Comparison of ENCODE assay signal across 8 cellular contexts in genomic region chr6:44172759-44173500, GRCh38. TPM values are rescaled to one million over a fixed set of nuclear protein-coding genes. Genes with fewer than 3 reads are reported as not detected.
DNase-seq lines count a peak whose midpoint lies in the region; ATAC-seq and TF ChIP-seq lines count a peak whose summit lies in the region.

No MANE protein-coding gene starts in this region.

- H3K27ac ChIP-seq in left lung: no peak overlapping the region

- no peak overlapping the region for H3K4me3 Mint-ChIP-seq in central memory CD8-positive, alpha-beta T cell

- peaks cover 0 to 13% of the 10 kb centered on the region in 2 donors for H3K4me1 ChIP-seq in left lung

- H3K4me3 ChIP-seq in left lung: no peak overlapping the region

- H3K9me3 ChIP-seq in left lung: no peaks in the 10 kb centered on the region

- peak; percentile 82 to 88 for TF ChIP-seq CTCF in left lung (IDR thresholded peaks at IDR 0.05)

- H3K4me1 Mint-ChIP-seq in central memory CD8-positive, alpha-beta T cell: peaks cover 17% of the 10 kb centered on the region

- no peaks in the 10 kb centered on the region for H3K36me3 ChIP-seq in left lung

- H3K27me3 ChIP-seq in left lung: no peaks in the 10 kb centered on the region

- H3K27me3 Mint-ChIP-seq in central memory CD8-positive, alpha-beta T cell: peaks cover 44% of the 10 kb centered on the region

- intact Hi-C loops in left lung (cut with DNase I): loop anchor here in 1 of 2 donors (5.0 kb wide), 1 partner anchor 64 kb away; no protein-coding TSS in a partner anchor

- H3K36me3 Mint-ChIP-seq in central memory CD8-positive, alpha-beta T cell (ENCODE audit: insufficient read depth): peaks cover 1% of the 10 kb centered on the region

- no peak overlapping the region for H3K27ac Mint-ChIP-seq in central memory CD8-positive, alpha-beta T cell (ENCODE audit: low read depth)

- peak; percentile 57 for ATAC-seq in HG03039 (IDR thresholded peaks at IDR 0.05; ENCODE audit: unreplicated experiment)
- ATAC-seq in activated CD4-positive, CD25-positive, alpha-beta regulatory T cell treated with anti-CD3 and anti-CD28 coated beads, Interleukin-2, amount 50 U/mL, for 24 hours: peak; percentile 72 to 76
- peak; percentile 70 for ATAC-seq in central memory CD8-positive, alpha-beta T cell (replicated peaks; ENCODE audit: extremely low read depth, poor library complexity, severe bottlenecking)
- ATAC-seq in left lung: peak; percentile 98

- DNase-seq in NCI-H524 (lab: John Stamatoyannopoulos, UW) (peak; percentile 32 to 78), NCI-H524 treated with DMSO at 0.1 percent for 48 hours (lab: John Stamatoyannopoulos, UW) (no peak), NCI-H226 (peak; percentile 72), left lung (peak; percentile 87 to 90)
- DNase-seq in central memory CD8-positive, alpha-beta T cell (ENCODE audit: low spot score in 2 of 2): peak; percentile 50 to 71
- peak; percentile 61 to 74 for DNase-seq in stimulated activated CD4-positive, alpha-beta T cell treated with anti-CD3 and anti-CD28 coated beads, Interleukin-4, amount 100 ng/mL, for 4 hours

- H3K9me3 Mint-ChIP-seq in central memory CD8-positive, alpha-beta T cell: no peaks in the 10 kb centered on the region

RNA-seq across cellular contexts. Expression of gene CAPN11, which starts 14.3 kb away (rescaled TPM):
- total RNA-seq in left lung: under 1 TPM; 0.23 to 0.29 TPM

RNA-seq across cellular contexts. Expression of gene MYMX, which starts 43.8 kb away (rescaled TPM):
- total RNA-seq in left lung: under 1 TPM in 1 of 2 donors, not detected in 1; 0.34 TPM

RNA-seq across cellular contexts. Expression of gene TMEM63B, which starts 45.6 kb away (rescaled TPM):
- 100 to 1,000 TPM in 1 of 2 donors, 10 to 100 TPM in 1; 79.9 to 186 TPM for total RNA-seq in left lung

RNA-seq across cellular contexts. Expression of gene MRPL14, which starts 45.7 kb away (rescaled TPM):
- 100 to 1,000 TPM in 1 of 2 donors, 10 to 100 TPM in 1; 85.5 to 100 TPM for total RNA-seq in left lung

RNA-seq across cellular contexts. Expression of gene SLC29A1, which starts 50.5 kb away (rescaled TPM):
- total RNA-seq in left lung: 10 to 100 TPM; 46.8 to 48.2 TPM
